In genomic region chr5:36726767-36727166, GRCh38 we compare ENCODE assay signal across 39 cellular contexts.
"Had no signal": no experiment of that assay in that cellular context is flagged by ENCODE, and none has a peak within 500 bp of the region (broad histone marks: within the 10 kb centered on the region; RNA-seq: fewer than 3 reads in every experiment).

No MANE protein-coding gene starts in this region.

- FAIRE-seq: astrocyte, bronchial epithelial cell had no signal

- H3K36me3 ChIP-seq: adrenal gland, ascending aorta, brain microvascular endothelial cell, breast epithelium, cardiac muscle cell had no signal

- H3K9me3 Mint-ChIP-seq: activated naive CD4-positive, alpha-beta T cell treated with anti-CD3 and anti-CD28 coated beads for 36 hours; activated naive CD4-positive, alpha-beta T cell treated with anti-CD3 and anti-CD28 coated beads, Interleukin-2, amount 10 ng/mL, durations not matched to agents 7 days and 5 days; activated naive CD4-positive, alpha-beta T cell treated with anti-CD3 and anti-CD28 coated beads, Interleukin-2, amount 50 U/mL, for 24 hours; activated naive CD8-positive, alpha-beta T cell treated with anti-CD3 and anti-CD28 coated beads, Interleukin-2, amount 10 ng/mL, durations not matched to agents 7 days and 5 days; activated naive CD8-positive, alpha-beta T cell treated with anti-CD3 and anti-CD28 coated beads, Interleukin-2, amount 50 U/mL, for 24 hours; activated T-cell treated with anti-CD3 and anti-CD28 coated beads, Interleukin-2, amount 50 U/mL, for 24 hours; activated T-cell treated with anti-CD3 and anti-CD28 coated beads, Interleukin-2, amount 50 U/mL, for 4 hours; activated T-helper 1 cell treated with anti-CD3 and anti-CD28 coated beads, Interleukin-12 subunit alpha, Interleukin-12 subunit beta, Interleukin-2, Interleukin-4 antibody, amounts not matched to agents 30 ng/mL and 10 ng/mL and 1 ng/mL, durations not matched to agents 14 hours and 24 hours and 36 hours; activated T-helper 17 cell treated with anti-CD3 and anti-CD28 coated beads, Interleukin-2, amount 50 U/mL, for 72 hours; activated T-helper 2 cell treated with anti-CD3 and anti-CD28 coated beads, Interferon-gamma antibody, Interleukin-2, Interleukin-4, amounts not matched to agents 10 μg/mL and 5 μg/mL and 100 μg/mL, durations not matched to agents 14 hours and 24 hours and 36 hours; brain; central memory CD8-positive, alpha-beta T cell had no signal

- H3K27ac Mint-ChIP-seq: activated naive CD4-positive, alpha-beta T cell treated with anti-CD3 and anti-CD28 coated beads for 36 hours; activated naive CD4-positive, alpha-beta T cell treated with anti-CD3 and anti-CD28 coated beads, Interleukin-2, amount 10 ng/mL, durations not matched to agents 7 days and 5 days; activated naive CD4-positive, alpha-beta T cell treated with anti-CD3 and anti-CD28 coated beads, Interleukin-2, amount 50 U/mL, for 24 hours; activated naive CD4-positive, alpha-beta T cell treated with anti-CD3 and anti-CD28 coated beads, Interleukin-2, amount 50 U/mL, for 72 hours; activated naive CD8-positive, alpha-beta T cell; activated naive CD8-positive, alpha-beta T cell treated with anti-CD3 and anti-CD28 coated beads for 36 hours; activated naive CD8-positive, alpha-beta T cell treated with anti-CD3 and anti-CD28 coated beads, Interleukin-2, amount 10 ng/mL, durations not matched to agents 7 days and 5 days; activated naive CD8-positive, alpha-beta T cell treated with anti-CD3 and anti-CD28 coated beads, Interleukin-2, amount 50 U/mL, for 24 hours; activated T-cell treated with anti-CD3 and anti-CD28 coated beads, Interleukin-2, amount 50 U/mL, for 24 hours; activated T-cell treated with anti-CD3 and anti-CD28 coated beads, Interleukin-2, amount 50 U/mL, for 72 hours; activated T-helper 1 cell treated with anti-CD3 and anti-CD28 coated beads, Interleukin-12 subunit alpha, Interleukin-12 subunit beta, Interleukin-2, Interleukin-4 antibody, amounts not matched to agents 30 ng/mL and 10 ng/mL and 1 ng/mL, durations not matched to agents 14 hours and 24 hours and 36 hours; activated T-helper 17 cell treated with anti-CD3 and anti-CD28 coated beads, Interleukin-2, amount 50 U/mL, for 72 hours; activated T-helper 2 cell treated with anti-CD3 and anti-CD28 coated beads, Interferon-gamma antibody, Interleukin-2, Interleukin-4, amounts not matched to agents 10 μg/mL and 5 μg/mL and 100 μg/mL, durations not matched to agents 14 hours and 24 hours and 36 hours; brain had no signal

- H3K4me3 Mint-ChIP-seq: activated naive CD4-positive, alpha-beta T cell treated with anti-CD3 and anti-CD28 coated beads for 36 hours; activated naive CD4-positive, alpha-beta T cell treated with anti-CD3 and anti-CD28 coated beads, Interleukin-2, amount 10 ng/mL, durations not matched to agents 7 days and 5 days; activated naive CD4-positive, alpha-beta T cell treated with anti-CD3 and anti-CD28 coated beads, Interleukin-2, amount 50 U/mL, for 24 hours; activated naive CD8-positive, alpha-beta T cell; activated naive CD8-positive, alpha-beta T cell treated with anti-CD3 and anti-CD28 coated beads for 36 hours; activated naive CD8-positive, alpha-beta T cell treated with anti-CD3 and anti-CD28 coated beads, Interleukin-2, amount 10 ng/mL, durations not matched to agents 7 days and 5 days; activated naive CD8-positive, alpha-beta T cell treated with anti-CD3 and anti-CD28 coated beads, Interleukin-2, amount 50 U/mL, for 24 hours; activated T-cell treated with anti-CD3 and anti-CD28 coated beads, Interleukin-2, amount 50 U/mL, for 24 hours; activated T-cell treated with anti-CD3 and anti-CD28 coated beads, Interleukin-2, amount 50 U/mL, for 4 hours; activated T-cell treated with anti-CD3 and anti-CD28 coated beads, Interleukin-2, amount 50 U/mL, for 72 hours; activated T-helper 1 cell treated with anti-CD3 and anti-CD28 coated beads, Interleukin-12 subunit alpha, Interleukin-12 subunit beta, Interleukin-2, Interleukin-4 antibody, amounts not matched to agents 30 ng/mL and 10 ng/mL and 1 ng/mL, durations not matched to agents 14 hours and 24 hours and 36 hours; activated T-helper 17 cell treated with anti-CD3 and anti-CD28 coated beads, Interleukin-2, amount 50 U/mL, for 72 hours; brain; central memory CD8-positive, alpha-beta T cell had no signal

- H3K27me3 Mint-ChIP-seq: activated T-helper 17 cell treated with anti-CD3 and anti-CD28 coated beads, Interleukin-2, amount 50 U/mL, for 72 hours had no signal

- ATAC-seq: activated naive CD4-positive, alpha-beta T cell treated with anti-CD3 and anti-CD28 coated beads, Interleukin-2, amount 50 U/mL, for 72 hours; activated naive CD8-positive, alpha-beta T cell treated with anti-CD3 and anti-CD28 coated beads, Interleukin-2, amount 50 U/mL, for 24 hours; activated T-cell treated with anti-CD3 and anti-CD28 coated beads, Interleukin-2, amount 50 U/mL, for 4 hours; activated T-cell treated with anti-CD3 and anti-CD28 coated beads, Interleukin-2, amount 50 U/mL, for 72 hours; activated T-helper 17 cell treated with anti-CD3 and anti-CD28 coated beads, Interleukin-2, amount 50 U/mL, for 72 hours; body of pancreas had no signal

- H3K36me3 Mint-ChIP-seq: activated naive CD4-positive, alpha-beta T cell treated with anti-CD3 and anti-CD28 coated beads, Interleukin-2, amount 10 ng/mL, durations not matched to agents 7 days and 5 days; brain had no signal

- H3K4me3 ChIP-seq: adrenal gland, ascending aorta, body of pancreas, breast epithelium, cardiac muscle cell had no signal

- H3K27ac ChIP-seq: adrenal gland, ascending aorta, body of pancreas, brain microvascular endothelial cell, breast epithelium, cardiac muscle cell had no signal

- DNase-seq: activated effector memory CD4-positive, alpha-beta T cell treated with anti-CD3 and anti-CD28 coated beads, Interleukin-2, amount 50 U/mL, for 16 hours; activated effector memory CD4-positive, alpha-beta T cell treated with Interleukin-2 at 50 U/mL for 16 hours; activated gamma-delta T cell; activated gamma-delta T cell treated with Interleukin-2 at 50 U/mL for 16 hours; activated naive CD4-positive, alpha-beta T cell; activated naive CD4-positive, alpha-beta T cell treated with anti-CD3 and anti-CD28 coated beads for 36 hours; activated naive CD4-positive, alpha-beta T cell treated with anti-CD3 and anti-CD28 coated beads, Interleukin-2, amount 10 ng/mL, durations not matched to agents 7 days and 5 days; activated naive CD4-positive, alpha-beta T cell treated with anti-CD3 and anti-CD28 coated beads, Interleukin-2, amount 50 U/mL, for 16 hours; activated naive CD4-positive, alpha-beta T cell treated with Interleukin-2 at 50 U/mL for 16 hours; activated naive CD8-positive, alpha-beta T cell treated with anti-CD3 and anti-CD28 coated beads for 36 hours; activated naive CD8-positive, alpha-beta T cell treated with anti-CD3 and anti-CD28 coated beads, Interleukin-2, amount 10 ng/mL, durations not matched to agents 7 days and 5 days; activated naive CD8-positive, alpha-beta T cell treated with anti-CD3 and anti-CD28 coated beads, Interleukin-2, amount 50 U/mL, for 24 hours; activated T-cell treated with anti-CD3 and anti-CD28 coated beads, Interleukin-2, amount 50 U/mL, for 24 hours; activated T-cell treated with anti-CD3 and anti-CD28 coated beads, Interleukin-2, amount 50 U/mL, for 4 hours; activated T-cell treated with anti-CD3 and anti-CD28 coated beads, Interleukin-2, amount 50 U/mL, for 48 hours; activated T-cell treated with anti-CD3 and anti-CD28 coated beads, Interleukin-2, amount 50 U/mL, for 72 hours; adrenal gland; amniotic stem cell; amygdala; anterior cingulate cortex; aorta; body of pancreas; brain microvascular endothelial cell; caudate nucleus; central memory CD4-positive, alpha-beta T cell; cerebellar nuclear complex had no signal

- H3K9me3 ChIP-seq: adrenal gland, ascending aorta, body of pancreas, breast epithelium had no signal

- H3K4me1 ChIP-seq: ascending aorta, body of pancreas, breast epithelium had no signal

- H3K27me3 ChIP-seq: adrenal gland, ascending aorta, body of pancreas, brain microvascular endothelial cell, breast epithelium, cardiac muscle cell had no signal
